Comparison of ENCODE assay signal across 1 cellular context in genomic region chr2:70248145-70248809, GRCh38.
TF ChIP-seq lines count a peak whose summit lies in the region.

Gene TIA1, minus strand, starts transcription at chr2:70248628. Its CDS starts 198 bp downstream, at chr2:70248430.

TF ChIP-seq in GM12878, 131 proteins besides CTCF, POLR2A, EP300 and RAD21 (continued from another document and continues in another):
- TF ChIP-seq MLLT1 (IDR thresholded peaks at IDR 0.05) (peak; percentile 65; the same call in 1 of the 2 replicates), STAT1 (conservative IDR thresholded peaks at IDR 0.05) (no peak), ASH2L (IDR thresholded peaks at IDR 0.05; ENCODE audit: borderline replicate concordance, low read depth) (peak; percentile 16; the same call in 1 of the 2 replicates), IRF5 (IDR thresholded peaks at IDR 0.05; ENCODE audit: borderline replicate concordance) (no peak), HSF1 (IDR thresholded peaks at IDR 0.05; ENCODE audit: low read depth, low read length) (no peak), POLR2AphosphoS5 (IDR thresholded peaks at IDR 0.05; ENCODE audit: low read length) (peak; percentile 89), SKIL (IDR thresholded peaks at IDR 0.05; ENCODE audit: low read depth, poor library complexity, severe bottlenecking) (no peak), CEBPZ (IDR thresholded peaks at IDR 0.05; ENCODE audit: low read depth, low read length) (no peak), CHD2 (IDR thresholded peaks at IDR 0.05; ENCODE audit: borderline replicate concordance, low read depth, low read length) (0 out of 2 replicates have a peak, but pooled peaks have one; percentile 12), KLF5 (IDR thresholded peaks at IDR 0.05; ENCODE audit: partially characterized antibody) (no peak), RFX5 (IDR thresholded peaks at IDR 0.05; ENCODE audit: low read depth, low read length) (no peak), PML (IDR thresholded peaks at IDR 0.05; ENCODE audit: low read length) (peak; percentile 90), MTA2 (IDR thresholded peaks at IDR 0.05; ENCODE audit: low read depth) (0 out of 2 replicates have a peak, but pooled peaks have one; percentile 17), RCOR1 (conservative IDR thresholded peaks at IDR 0.05; ENCODE audit: low read depth, low read length) (no peak), FOXM1 (IDR thresholded peaks at IDR 0.05; ENCODE audit: low read depth, low read length) (no peak), BMI1 (IDR thresholded peaks at IDR 0.05; ENCODE audit: borderline replicate concordance) (no peak), SMC3 (IDR thresholded peaks at IDR 0.05; ENCODE audit: borderline replicate concordance, low read length) (no peak), GABPA (IDR thresholded peaks at IDR 0.05; ENCODE audit: low read depth) (no peak), CBX5 (IDR thresholded peaks at IDR 0.05; ENCODE audit: low read depth) (no peak), EED (IDR thresholded peaks at IDR 0.05; ENCODE audit: low read depth) (no peak), NBN (IDR thresholded peaks at IDR 0.05) (no peak), SMAD5 (IDR thresholded peaks at IDR 0.05; ENCODE audit: low read depth) (peak; percentile 94), MYB (IDR thresholded peaks at IDR 0.05; ENCODE audit: borderline replicate concordance, low read depth, low read length) (no peak), FOXK2 (IDR thresholded peaks at IDR 0.05) (no peak), CREB1 (IDR thresholded peaks at IDR 0.05; ENCODE audit: low read depth) (0 out of 2 replicates have a peak, but pooled peaks have one; percentile 8), MAX (IDR thresholded peaks at IDR 0.05; ENCODE audit: low read depth, low read length) (no peak), SRF (IDR thresholded peaks at IDR 0.05; ENCODE audit: low read depth in 2 of 2, low read length in 2 of 2) (no peak), TAF1 (IDR thresholded peaks at IDR 0.05; ENCODE audit: borderline replicate concordance, low read depth, low read length) (peak; percentile 88), CBFB (IDR thresholded peaks at IDR 0.05; ENCODE audit: low read depth) (peak; percentile 55; the same call in 1 of the 2 replicates), ESRRA (IDR thresholded peaks at IDR 0.05; ENCODE audit: low read length) (no peak), E2F4 (IDR thresholded peaks at IDR 0.05; ENCODE audit: low read depth, low read length) (no peak), CUX1 (IDR thresholded peaks at IDR 0.05; ENCODE audit: insufficient replicate concordance, low read depth, low read length) (no peak), PRDM15 (CRISPR knock-in tag; IDR thresholded peaks at IDR 0.05) (no peak), TCF3 (IDR thresholded peaks at IDR 0.05; ENCODE audit: borderline replicate concordance, insufficient read depth, low read depth, low read length) (no peak), EGR1 (IDR thresholded peaks at IDR 0.05; ENCODE audit: borderline replicate concordance in 1 of 2, low read depth in 2 of 2, low read length in 2 of 2) (0 out of 3 replicates have a peak, but pooled peaks of 1 of the 2 experiments have one; percentile 8), SPI1 (IDR thresholded peaks at IDR 0.05; ENCODE audit: borderline replicate concordance, insufficient read depth, low read depth, low read length) (no peak), RUNX3 (IDR thresholded peaks at IDR 0.05; ENCODE audit: low read length) (peak; percentile 24; the same call in 1 of the 2 replicates), SIX5 (IDR thresholded peaks at IDR 0.05; ENCODE audit: low read depth, low read length, severe bottlenecking) (no peak), PAX5 (IDR thresholded peaks at IDR 0.05; ENCODE audit: borderline replicate concordance, low read depth, low read length) (no peak), YY1 (IDR thresholded peaks at IDR 0.05; ENCODE audit: low read depth, low read length) (peak; percentile 98), TARDBP (IDR thresholded peaks at IDR 0.05; ENCODE audit: borderline replicate concordance) (no peak)
